In the genomic region with DNA sequence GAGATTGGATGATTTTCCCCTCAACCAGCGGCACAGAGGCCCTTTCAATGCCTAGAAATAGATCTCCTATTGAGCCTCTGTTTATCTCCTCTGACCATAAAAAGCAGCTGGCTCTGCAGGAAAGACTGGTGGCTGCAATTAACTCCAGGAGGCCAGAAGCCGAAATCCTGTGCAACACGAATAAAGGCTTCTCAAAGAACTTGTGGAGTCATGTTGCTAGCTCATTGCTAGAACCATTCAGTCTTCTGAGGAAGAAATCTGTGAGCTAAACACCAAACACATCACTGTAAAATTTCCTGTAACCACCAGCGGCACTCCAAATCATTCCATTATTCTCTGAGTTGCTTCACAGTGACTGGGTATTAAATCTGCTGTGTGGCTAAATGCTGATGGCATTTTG, we compare ENCODE assay signal across 12 cellular contexts.
DNase-seq lines count a peak whose midpoint lies in the region; ATAC-seq and TF ChIP-seq lines count a peak whose summit lies in the region.
"Had no signal": no experiment of that assay in that cellular context is flagged by ENCODE, and none has a peak within 500 bp of the region (broad histone marks: within the 10 kb centered on the region; RNA-seq: fewer than 3 reads in every experiment).

No MANE protein-coding gene starts in this region.

- peaks cover 0 to 7% (median 0%) of the 10 kb centered on the region in 3 donors for H3K9me3 ChIP-seq in tibial artery

- peak overlapping the region; percentile 42 to 79 for H3K27ac ChIP-seq in tibial artery

- TF ChIP-seq CTCF in tibial artery (IDR thresholded peaks at IDR 0.05) = no peak

- peaks cover 0 to 52% (median 18%) of the 10 kb centered on the region in 4 donors for H3K4me1 ChIP-seq in tibial artery

- no peak for ATAC-seq in GM21723 (IDR thresholded peaks at IDR 0.05; ENCODE audit: unreplicated experiment)
- no peak for ATAC-seq in HG02588 (IDR thresholded peaks at IDR 0.05; ENCODE audit: unreplicated experiment)
- ATAC-seq: naive thymus-derived CD8-positive, alpha-beta T cell had no signal

- no peaks in the 10 kb centered on the region for H3K36me3 ChIP-seq in tibial artery

- intact Hi-C loops in tibial artery (cut with DNase I; ENCODE audit: low total_unique reads) = no loop called here

- no peak overlapping the region for H3K4me3 ChIP-seq in tibial artery

- no peaks in the 10 kb centered on the region for H3K27me3 ChIP-seq in tibial artery

- DNase-seq in NCI-H1417 (lab: John Stamatoyannopoulos, UW) = peak in 2 of 3 experiments; percentile 53 to 81
- DNase-seq in NCI-H1417 treated with DMSO at 0.1 percent for 48 hours (lab: John Stamatoyannopoulos, UW) = no peak
- DNase-seq in astrocyte of the hippocampus (ENCODE audit: low read depth, low spot score) = peak; percentile 80
- peak; percentile 25 for DNase-seq in iPS-NIHi7 (ENCODE audit: extremely low spot score)
- DNase-seq in tibial artery = no peak
- DNase-seq in activated CD8-positive, alpha-beta memory T cell treated with anti-CD3 and anti-CD28 coated beads for 24 hours = no peak
- DNase-seq: 8988T; activated CD4-positive, CD25-positive, alpha-beta regulatory T cell; effector CD4-positive, alpha-beta T cell; naive thymus-derived CD8-positive, alpha-beta T cell had no signal

Comparison
In these comparisons a context has a peak if more than half of its experiments do, and no peak if none do; other contexts are left out.
1. DNase-seq: peak in NCI-H1417 (2 of 3), astrocyte of the hippocampus (single experiment) and iPS-NIHi7 (single experiment); none in NCI-H1417 treated with DMSO at 0.1 percent for 48 hours (single experiment), tibial artery (0 of 2) and activated CD8-positive, alpha-beta memory T cell treated with anti-CD3 and anti-CD28 coated beads for 24 hours (single experiment).